ENCODE assay signal across 8 cellular contexts in genomic region chr14:50943943-50944646, GRCh38. TPM values are rescaled to one million over a fixed set of nuclear protein-coding genes. Genes with fewer than 3 reads are reported as not detected.
A peak's percentile ranks its signal among the peaks of the same experiment; 100 is the strongest.
DNase-seq lines count a peak whose midpoint lies in the region; ATAC-seq and TF ChIP-seq lines count a peak whose summit lies in the region.

Gene PYGL (minus strand): TSS chr14:50944483. CDS start chr14:50944403, 80 bp downstream.

- WGBS in tibial nerve, 2 donors, result 0 to 1% methylated on average over 36 to 44 of the region's 74 CpGs

- H3K4me3 Mint-ChIP-seq in naive B cell, result peak within 1 kb of the TSS; percentile 88 to 94 (median 92)

- H3K4me1 Mint-ChIP-seq in naive B cell, result peaks cover 14 to 20% (median 17%) of the 10 kb centered on the region in 3 donors

- H3K36me3 ChIP-seq in H7 (replicated peaks; ENCODE audit: control insufficient read depth, insufficient read depth, low read length) (peaks cover 8% of the 10 kb centered on the region), tibial nerve (peaks cover 0 to 7% (median 0%) of the 10 kb centered on the region in 3 donors)

- H3K4me3 ChIP-seq in H7 (ENCODE audit: insufficient read depth, low read depth, low read length) (peak within 1 kb of the TSS; percentile 87), fibroblast of mammary gland (ENCODE audit: control insufficient read depth, low read depth, low read length) (peak within 1 kb of the TSS; percentile 67), tibial nerve (peak within 1 kb of the TSS; percentile 79 to 91 (median 86))

- TF ChIP-seq CTCF in fibroblast of mammary gland (conservative IDR thresholded peaks at IDR 0.05; ENCODE audit: control insufficient read depth, insufficient read depth, low read depth, low read length) (no peak), tibial nerve (IDR thresholded peaks at IDR 0.05) (no peak)

- peak; percentile 49 to 69 for TF ChIP-seq POLR2A in tibial nerve (IDR thresholded peaks at IDR 0.05)

- H3K9me3 Mint-ChIP-seq in naive B cell, result peaks cover 0 to 5% (median 0%) of the 10 kb centered on the region in 7 donors

- DNase-seq in GF-D8 (lab: John Stamatoyannopoulos, UW), result peak; percentile 40
- DNase-seq in H7, result peak; percentile 94
- peak; percentile 55 for DNase-seq in NCI-H2227 treated with DMSO at 0.1 percent for 48 hours (lab: John Stamatoyannopoulos, UW)
- DNase-seq in activated CD8-positive, alpha-beta memory T cell treated with anti-CD3 and anti-CD28 coated beads for 24 hours, result peak; percentile 68
- peak; percentile 53 for DNase-seq in fibroblast of mammary gland (ENCODE audit: low read depth)
- peak; percentile 21 for DNase-seq in naive B cell
- peak; percentile 42 to 47 for DNase-seq in tibial nerve (ENCODE audit: low spot score in 2 of 2)
- no peak for DNase-seq in SKM-1 treated with dmso at 0.1 percent for 144 hours (lab: John Stamatoyannopoulos, UW; ENCODE audit: unreplicated experiment)

- peaks cover 0 to 11% of the 10 kb centered on the region in 2 donors for H3K36me3 Mint-ChIP-seq in naive B cell

- H3K27ac Mint-ChIP-seq in naive B cell, result peak within 1 kb of the TSS in 5 of 6 donors; percentile 58 to 90 (median 75)

- TF ChIP-seq EP300 in tibial nerve (IDR thresholded peaks at IDR 0.05), result peak in 1 of 2 donors; percentile 76

- H3K27me3 Mint-ChIP-seq in naive B cell, result peaks cover 33 to 40% (median 35%) of the 10 kb centered on the region in 3 donors

- no peaks in the 10 kb centered on the region for H3K9me3 ChIP-seq in tibial nerve

- H3K27me3 ChIP-seq in H7 (ENCODE audit: control insufficient read depth, insufficient read depth, low read length) (peaks cover 1% of the 10 kb centered on the region; the same call in 1 of the 2 replicates), tibial nerve (no peaks in the 10 kb centered on the region)

- H3K27ac ChIP-seq in tibial nerve, result peak within 1 kb of the TSS; percentile 81 to 96 (median 90)

- peaks cover 0 to 13% (median 0%) of the 10 kb centered on the region in 4 donors for H3K4me1 ChIP-seq in tibial nerve

- peak; percentile 68 to 69 for ATAC-seq in naive B cell (ENCODE audit: low read depth in 2 of 2)

RNA-seq across cellular contexts. Expression of gene PYGL, which starts in this region (rescaled TPM):
- total RNA-seq in H7 (2014; rRNA removed; shearing (Covaris generic)), result 71.4 and 103 TPM in 2 replicates
- polyA plus RNA-seq in naive B cell (ENCODE audit: low read depth in 6 of 6), result 1 to 10 TPM in 2 of 6 donors, under 1 TPM in 3, not detected in 1; 0.13 to 1.1 (median 0.36) TPM
- total RNA-seq in tibial nerve, result 100 to 1,000 TPM in 1 of 4 donors, 10 to 100 TPM in 3; 50.0 to 112 (median 74.3) TPM
